ENCODE assay signal across 19 cellular contexts in the genomic region with DNA sequence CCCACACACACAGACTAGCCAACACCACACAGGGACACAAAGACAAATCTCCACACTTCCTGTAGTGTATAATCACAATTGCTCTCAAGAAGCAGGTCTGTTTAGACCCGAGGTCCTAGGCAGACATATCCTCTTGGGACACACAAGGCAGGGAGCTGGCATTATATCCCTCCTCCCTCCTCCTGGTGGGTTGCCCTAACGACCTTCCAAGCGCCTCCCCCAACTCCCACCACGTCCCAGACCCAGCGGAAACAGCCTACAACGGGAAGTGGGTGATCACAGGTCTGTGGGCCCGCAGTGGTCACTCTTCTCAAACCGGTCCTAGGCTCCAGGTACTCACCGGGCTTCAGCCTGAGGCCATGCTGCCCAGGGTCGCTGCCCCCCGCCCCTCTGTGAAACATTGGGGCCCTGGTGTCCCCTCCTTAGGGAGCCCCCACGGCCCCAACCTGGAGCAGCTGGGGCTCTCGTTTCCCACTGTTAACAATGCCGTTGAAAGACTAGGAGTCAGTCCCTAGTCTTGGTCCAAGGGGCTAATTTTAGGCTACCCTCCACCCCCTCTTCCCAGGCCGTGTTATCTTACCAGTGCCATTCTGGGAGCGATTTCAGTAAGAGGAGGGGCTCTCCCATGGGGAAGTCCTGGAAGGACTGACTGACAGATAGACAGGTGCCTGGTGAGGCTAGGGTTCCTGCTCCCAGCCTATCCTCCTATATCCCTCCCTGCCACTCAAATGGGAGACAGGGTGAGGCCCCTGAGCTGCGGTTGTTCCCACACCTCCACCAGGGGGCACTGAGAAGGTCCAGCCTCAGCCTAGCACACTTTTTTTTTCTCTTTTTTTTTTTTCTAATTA. TPM values are rescaled to one million over a fixed set of nuclear protein-coding genes. Genes with fewer than 3 reads are reported as not detected.
DNase-seq lines count a peak whose midpoint lies in the region; ATAC-seq and TF ChIP-seq lines count a peak whose summit lies in the region.
"Had no signal": no experiment of that assay in that cellular context is flagged by ENCODE, and none has a peak within 500 bp of the region (broad histone marks: within the 10 kb centered on the region; RNA-seq: fewer than 3 reads in every experiment).

Gene ASB12 (minus strand): TSS at position 485 of the 848 bp plus-strand sequence. CDS start 4,957 bp downstream, outside the sequence.

- CTCF ChIA-PET in PC-9 (lab: Charles Lee): no interaction called here

- H3K4me1 ChIP-seq in PC-9 (replicated peaks; ENCODE audit: insufficient read depth) (no peaks in the 10 kb centered on the region), gastrocnemius medialis (peaks cover 0 to 3% of the 10 kb centered on the region in 2 donors)
- H3K4me1 ChIP-seq: A549; BLaER1 treated with 17β-estradiol and CSF1 and Interleukin-3, amounts not matched to agents 10 nM and 100 nM had no signal

- no peaks in the 10 kb centered on the region for H3F3A ChIP-seq in PC-9 (ENCODE audit: insufficient read depth, low read depth)

- peak; percentile 50 to 71 for TF ChIP-seq POLR2A in gastrocnemius medialis (IDR thresholded peaks at IDR 0.05)

- H3K9me3 ChIP-seq in PC-9 (ENCODE audit: insufficient read depth, low read depth): no peaks in the 10 kb centered on the region
- no peaks in the 10 kb centered on the region for H3K9me3 ChIP-seq in gastrocnemius medialis
- H3K9me3 ChIP-seq: A549 had no signal

- no peak within 1 kb of the TSS for H3K4me2 ChIP-seq in PC-9
- H3K4me2 ChIP-seq: A549; BLaER1 treated with 17β-estradiol and CSF1 and Interleukin-3, amounts not matched to agents 10 nM and 100 nM had no signal

- no peak within 1 kb of the TSS for H2AFZ ChIP-seq in PC-9

- H3K9me2 ChIP-seq in PC-9 (ENCODE audit: insufficient read depth): no peaks in the 10 kb centered on the region

- DNase-seq in Right ventricle myocardium inferior (ENCODE audit: missing footprints) (no peak), cardiac septum (ENCODE audit: low spot score) (no peak), PC-9 (no peak), left ventricle myocardium superior (no peak), gastrocnemius medialis (peak; percentile 34 to 80), epidermal melanocyte (ENCODE audit: insufficient read length, low spot score) (no peak)
- no peak for DNase-seq in activated CD4-positive, alpha-beta T cell treated with anti-CD3 and anti-CD28 coated beads, Interleukin-2, amount 50 U/mL, for 4 hours
- DNase-seq: GF-D8, NCI-H1048, NCI-H1436 treated with DMSO at 0.1 percent for 48 hours, NCI-H2081 treated with DMSO at 0.1 percent for 48 hours, NCI-H2227 treated with DMSO at 0.1 percent for 48 hours, NCI-H524 treated with DMSO at 0.1 percent for 48 hours had no signal

- ATAC-seq in Right ventricle myocardium inferior: peak; percentile 88
- peak; percentile 99 for ATAC-seq in left ventricle myocardium superior
- peak; percentile 90 to 96 for ATAC-seq in gastrocnemius medialis
- ATAC-seq in HG02938 (IDR thresholded peaks at IDR 0.05; ENCODE audit: unreplicated experiment): no peak
- ATAC-seq: A549 had no signal

- no TSS peak for BruUV-seq in PC-9 (replicated peaks; lab: Mats Ljungman, UMichigan)

- H3K27ac ChIP-seq in PC-9 (no peak within 1 kb of the TSS), gastrocnemius medialis (peak within 1 kb of the TSS; percentile 83 to 89 (median 84))
- H3K27ac ChIP-seq: A549; BLaER1 treated with 17β-estradiol and CSF1 and Interleukin-3, amounts not matched to agents 10 nM and 100 nM had no signal

- in situ Hi-C loops in gastrocnemius medialis (cut with MboI; ENCODE audit: low sequenced_read_pairs in 4 of 4): loop anchor here in 1 of 4 donors (25.0 kb wide), 1 partner anchor 107 kb away; no protein-coding TSS in a partner anchor

- TF ChIP-seq CTCF in PC-9 (conservative IDR thresholded peaks at IDR 0.05) (0 out of 2 replicates have a peak, but pooled peaks have one; percentile 23), gastrocnemius medialis (IDR thresholded peaks at IDR 0.05 in 4 of 5, conservative IDR thresholded peaks at IDR 0.05 in 1 of 5) (peak in 2 of 5 experiments; percentile 20 to 50)

- H4K20me1 ChIP-seq in PC-9 (ENCODE audit: insufficient read depth): no peaks in the 10 kb centered on the region
- H4K20me1 ChIP-seq: BLaER1 treated with 17β-estradiol and CSF1 and Interleukin-3, amounts not matched to agents 10 nM and 100 nM had no signal

- no peaks in the 10 kb centered on the region for H3K36me3 ChIP-seq in PC-9 (ENCODE audit: low read depth)
- H3K36me3 ChIP-seq in gastrocnemius medialis: no peaks in the 10 kb centered on the region
- H3K36me3 ChIP-seq: BLaER1 treated with 17β-estradiol and CSF1 and Interleukin-3, amounts not matched to agents 10 nM and 100 nM had no signal

- no peaks in the 10 kb centered on the region for H3K79me2 ChIP-seq in PC-9 (ENCODE audit: low read depth)

- H3K4me3 ChIP-seq in PC-9: no peak within 1 kb of the TSS
- H3K4me3 ChIP-seq in gastrocnemius medialis: peak within 1 kb of the TSS; percentile 44 to 60 (median 51)
- H3K4me3 ChIP-seq: A549; BLaER1 treated with 17β-estradiol and CSF1 and Interleukin-3, amounts not matched to agents 10 nM and 100 nM had no signal

- no peaks in the 10 kb centered on the region for H3K27me3 ChIP-seq in PC-9 (ENCODE audit: insufficient read depth, low read depth)
- no peaks in the 10 kb centered on the region for H3K27me3 ChIP-seq in gastrocnemius medialis

- POLR2A ChIA-PET in PC-9 (lab: Charles Lee; ENCODE audit: unreplicated experiment): no interaction called here

- intact Hi-C loops in Right ventricle myocardium inferior (cut with DNase I): no loop called here
- intact Hi-C loops in cardiac septum (cut with DNase I): no loop called here
- intact Hi-C loops in PC-9 (cut with micrococcal nuclease; ENCODE audit: unreplicated experiment): no loop called here
- intact Hi-C loops in left ventricle myocardium superior (cut with micrococcal nuclease): no loop called here
- intact Hi-C loops in gastrocnemius medialis (cut with DNase I; ENCODE audit: low total_unique reads): loop anchor here (1.0 kb wide), 1 partner anchor 25 kb away; the partner anchor contains the start of gene AMER1

RNA-seq across cellular contexts. Expression of gene ASB12, which starts in this region (rescaled TPM):
- total RNA-seq in Right ventricle myocardium inferior (2.5 TPM), cardiac septum (4.1 TPM), PC-9 (2021) (not detected in 2 replicates), left ventricle myocardium superior (3.0 TPM), gastrocnemius medialis (10 to 100 TPM; 11.4 to 35.9 (median 27.1) TPM)
- total RNA-seq: H4, MCF 10A, RPMI7951 had no signal

Comparison
In these comparisons a context has a peak if more than half of its experiments do, and no peak if none do; other contexts are left out.
1. DNase-seq: peak in gastrocnemius medialis (2 of 2); none in Right ventricle myocardium inferior (single experiment), cardiac septum (single experiment), PC-9 (0 of 2), left ventricle myocardium superior (single experiment), activated CD4-positive, alpha-beta T cell treated with anti-CD3 and anti-CD28 coated beads, Interleukin-2, amount 50 U/mL, for 4 hours (0 of 2) and epidermal melanocyte (single experiment).